Comparison of ENCODE assay signal across 6 cellular contexts in the genomic region with DNA sequence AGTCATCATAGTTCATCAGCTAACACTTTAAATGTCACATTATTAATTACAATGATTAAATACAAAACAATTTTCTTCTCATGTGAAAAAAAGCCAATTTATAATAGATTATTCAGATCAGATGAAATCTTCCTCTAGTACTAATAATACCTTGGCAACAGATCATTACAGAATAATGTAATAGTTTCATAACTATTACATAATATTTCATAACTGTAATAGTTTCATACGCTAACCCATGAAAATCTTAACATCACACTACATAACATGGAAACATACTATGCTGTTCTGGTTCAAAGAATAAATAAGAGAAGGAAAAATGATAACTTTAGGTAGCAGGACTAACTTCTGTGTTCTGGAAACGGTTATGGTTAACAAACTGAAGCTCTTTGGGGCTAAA.
DNase-seq lines count a peak whose midpoint lies in the region; ATAC-seq, FAIRE-seq and TF ChIP-seq lines count a peak whose summit lies in the region.
"Not testable (repeated sequence)": the region's sequence is repeated elsewhere in the genome, so short reads cannot be mapped to it uniquely, and the experiment has no call there.

No MANE protein-coding gene starts in this region.

- H3K27ac ChIP-seq in SK-N-SH (ENCODE audit: low read depth in 2 of 2, low read length in 1 of 2): peak overlapping the region; percentile 17 to 60; a peak in 3 of 4 replicates
- H3K27ac ChIP-seq in GM12878 (ENCODE audit: control insufficient read depth, insufficient read depth); kidney (ENCODE audit: low read depth in 2 of 2, low read length in 2 of 2): not testable (repeated sequence)

- H3K9me2 ChIP-seq in SK-N-SH: not testable (repeated sequence)

- H3K4me1 ChIP-seq in SK-N-SH (ENCODE audit: control insufficient read depth in 1 of 2, insufficient read depth in 2 of 2, low read depth in 1 of 2, low read length in 1 of 2); GM12878 (ENCODE audit: control insufficient read depth, insufficient read depth, low read length); kidney (ENCODE audit: control insufficient read depth in 1 of 2, insufficient read depth in 1 of 2, low read depth in 1 of 2, low read length in 2 of 2): not testable (repeated sequence)

- H3K27me3 ChIP-seq in SK-N-SH (ENCODE audit: insufficient read depth); GM12878 (replicated peaks in 1 of 2; ENCODE audit: control insufficient read depth in 2 of 2, insufficient read depth in 2 of 2, low read length in 1 of 2): not testable (repeated sequence)

- not testable (repeated sequence) for TF ChIP-seq RAD21 in SK-N-SH (IDR thresholded peaks at IDR 0.05; ENCODE audit: low read length); GM12878 (IDR thresholded peaks at IDR 0.05; ENCODE audit: insufficient read depth, low read depth, low read length)

- ATAC-seq in GM12878: peak; percentile 58

- H3K36me3 ChIP-seq in SK-N-SH (replicated peaks in 1 of 2; ENCODE audit: control insufficient read depth in 1 of 2, insufficient read depth in 2 of 2, low read length in 1 of 2); GM12878 (ENCODE audit: control insufficient read depth in 2 of 2, insufficient read depth in 2 of 2, low read length in 1 of 2); kidney (ENCODE audit: control insufficient read depth in 1 of 2, insufficient read depth in 2 of 2, low read length in 2 of 2): not testable (repeated sequence)

- H3K4me2 ChIP-seq in SK-N-SH; GM12878 (ENCODE audit: control insufficient read depth, insufficient read depth): not testable (repeated sequence)

- FAIRE-seq in A204.1 (lab: Jason Lieb, UNC): peak; percentile 19
- FAIRE-seq in GM18507 (lab: Jason Lieb, UNC): peak; percentile 18
- FAIRE-seq in GM12878 (lab: Jason Lieb, UNC): peak; percentile 81
- peak; percentile 25 for FAIRE-seq in kidney (lab: Jason Lieb, UNC)

- WGBS in SK-N-SH (ENCODE audit: low lambda C conversion rate): 80% methylated on average over 2 of the region's 2 CpGs
- 100% methylated on average over 2 of the region's 2 CpGs for WGBS in GM12878 (ENCODE audit: insufficient coverage, insufficient replicate concordance, low lambda C conversion rate, missing lambda C conversion rate)

- H4K20me1 ChIP-seq in SK-N-SH (ENCODE audit: insufficient read depth); GM12878 (ENCODE audit: control insufficient read depth, insufficient read depth): not testable (repeated sequence)

- RAD21 ChIA-PET in GM12878 (lab: Charles Lee; ENCODE audit: unreplicated experiment): not testable (repeated sequence)

- in situ Hi-C loops in GM12878 (cut with MboI): not testable (repeated sequence)

- SMC1A ChIA-PET in GM12878 (lab: Charles Lee; ENCODE audit: uncharacterized antibody, unreplicated experiment): not testable (repeated sequence)

- TF ChIP-seq CTCF in SK-N-SH (IDR thresholded peaks at IDR 0.05); GM12878 (IDR thresholded peaks at IDR 0.05 in 2 of 3, conservative IDR thresholded peaks at IDR 0.05 in 1 of 3; ENCODE audit: control insufficient read depth in 2 of 3, extremely low read depth in 1 of 3, insufficient read depth in 1 of 3, low read depth in 3 of 3, low read length in 3 of 3); fibroblast of the aortic adventitia (IDR thresholded peaks at IDR 0.05; ENCODE audit: insufficient read depth, low read length); kidney (IDR thresholded peaks at IDR 0.05; ENCODE audit: borderline replicate concordance, extremely low read depth, insufficient read depth): not testable (repeated sequence)

- peaks cover 15% of the 10 kb centered on the region for H3F3A ChIP-seq in SK-N-SH (replicated peaks; ENCODE audit: insufficient read depth)

- not testable (repeated sequence) for DNase-seq in GM18507 (ENCODE audit: extremely low spot score, insufficient read length, low read depth); SK-N-SH; GM12878 (ENCODE audit: low read depth, low spot score); kidney
- peak; percentile 7 for DNase-seq in fibroblast of the aortic adventitia (ENCODE audit: low read depth)

- not testable (repeated sequence) for H2AFZ ChIP-seq in SK-N-SH (ENCODE audit: low read depth); GM12878 (ENCODE audit: control insufficient read depth, low read depth, low read length)

- not testable (repeated sequence) for TF ChIP-seq POLR2A in GM12878 (IDR thresholded peaks at IDR 0.05; ENCODE audit: low read depth, low read length)

- not testable (repeated sequence) for TF ChIP-seq EP300 in SK-N-SH (IDR thresholded peaks at IDR 0.05; ENCODE audit: borderline replicate concordance in 1 of 2, low read depth in 1 of 2, low read length in 1 of 2); GM12878 (IDR thresholded peaks at IDR 0.05; ENCODE audit: borderline replicate concordance in 1 of 2, control insufficient read depth in 1 of 2, low read depth in 2 of 2, low read length in 2 of 2)

- not testable (repeated sequence) for H3K79me2 ChIP-seq in SK-N-SH (ENCODE audit: insufficient read depth); GM12878 (ENCODE audit: control insufficient read depth, insufficient read depth, low read length)

- CTCF ChIA-PET in SK-N-SH (lab: Yijun Ruan, JAX); GM12878 (lab: Yijun Ruan, JAX): not testable (repeated sequence)

- H3K9me3 ChIP-seq in SK-N-SH; GM12878 (replicated peaks; ENCODE audit: control insufficient read depth, insufficient read depth, low read length); kidney (ENCODE audit: control insufficient read depth in 1 of 2, low read length in 2 of 2): not testable (repeated sequence)

- not testable (repeated sequence) for H3K9ac ChIP-seq in SK-N-SH; GM12878 (ENCODE audit: control insufficient read depth, insufficient read depth, low read length); kidney (ENCODE audit: low read length in 2 of 2)

- POLR2A ChIA-PET in SK-N-SH (lab: Yijun Ruan, JAX); GM12878 (lab: Charles Lee): not testable (repeated sequence)

- intact Hi-C loops in GM12878 (cut with micrococcal nuclease; ENCODE audit: unreplicated experiment); kidney (cut with DNase I): not testable (repeated sequence)

- H3K4me3 ChIP-seq in SK-N-SH (ENCODE audit: low read depth in 2 of 2, low read length in 1 of 2); GM12878; fibroblast of the aortic adventitia (ENCODE audit: low read depth, low read length); kidney (ENCODE audit: low read length in 2 of 2): not testable (repeated sequence)

- BruUV-seq in GM12878 (replicated peaks; lab: Mats Ljungman, UMichigan): not testable (repeated sequence)
